ENCODE assay signal across 27 cellular contexts in the genomic region with DNA sequence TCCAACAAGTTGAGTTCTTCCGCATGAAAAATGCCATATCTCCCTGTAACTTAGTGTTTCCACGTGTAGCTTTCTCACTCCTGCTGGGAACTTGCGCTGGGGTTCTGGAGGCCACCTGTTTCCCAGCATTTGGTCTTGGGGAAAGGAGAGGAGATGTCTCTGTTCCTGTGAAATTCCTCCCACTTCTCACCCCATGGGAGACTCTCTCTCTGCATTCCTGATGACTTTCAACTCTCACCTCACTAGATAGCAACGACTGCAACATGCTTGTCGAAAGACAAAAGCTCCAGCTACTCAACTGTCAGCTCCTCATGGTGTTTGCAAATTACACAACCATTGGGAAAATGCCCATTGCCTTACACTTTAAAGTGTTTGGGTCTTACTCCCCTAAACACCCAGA.
"Had no signal": no experiment of that assay in that cellular context is flagged by ENCODE, and none has a peak within 500 bp of the region (broad histone marks: within the 10 kb centered on the region; RNA-seq: fewer than 3 reads in every experiment).

No MANE protein-coding gene starts in this region.

- DNase-seq: activated CD4-positive, alpha-beta memory T cell treated with anti-CD3 and anti-CD28 coated beads, Interleukin-2, amount 10 ng/mL, durations not matched to agents 7 days and 5 days; activated CD4-positive, alpha-beta T cell treated with anti-CD3 and anti-CD28 coated beads for 1 hour; activated CD4-positive, alpha-beta T cell treated with anti-CD3 and anti-CD28 coated beads for 4 hours; activated CD4-positive, alpha-beta T cell treated with anti-CD3 and anti-CD28 coated beads, Interleukin-2, amount 10 ng/mL, durations not matched to agents 7 days and 5 days; activated CD4-positive, alpha-beta T cell treated with anti-CD3 and anti-CD28 coated beads, Interleukin-2, amount 50 U/mL, for 4 hours; activated CD8-positive, alpha-beta memory T cell treated with anti-CD3 and anti-CD28 coated beads, Interleukin-2, amount 50 U/mL, for 48 hours; activated gamma-delta T cell; activated naive CD4-positive, alpha-beta T cell; activated naive CD4-positive, alpha-beta T cell treated with anti-CD3 and anti-CD28 coated beads, Interleukin-2, amount 10 ng/mL, durations not matched to agents 7 days and 5 days; activated naive CD8-positive, alpha-beta T cell treated with anti-CD3 and anti-CD28 coated beads, Interleukin-2, amount 10 ng/mL, durations not matched to agents 7 days and 5 days; activated T-cell treated with anti-CD3 and anti-CD28 coated beads for 4 hours; activated T-cell treated with anti-CD3 and anti-CD28 coated beads, Interleukin-2, amount 50 U/mL, for 24 hours; activated T-cell treated with anti-CD3 and anti-CD28 coated beads, Interleukin-2, amount 50 U/mL, for 72 hours; amniotic stem cell; brain microvascular endothelial cell; central memory CD4-positive, alpha-beta T cell; cerebellar nuclear complex; colonic mucosa; effector CD8-positive, alpha-beta T cell; foreskin fibroblast; head of caudate nucleus; T-helper 1 cell; T-helper 2 cell had no signal

- H3K4me1 ChIP-seq: colonic mucosa had no signal

- H3K27me3 ChIP-seq: brain microvascular endothelial cell, colonic mucosa had no signal

- H3K9me3 ChIP-seq: colonic mucosa had no signal

- H3K4me3 ChIP-seq: colonic mucosa had no signal

- H3K36me3 ChIP-seq: brain microvascular endothelial cell, colonic mucosa had no signal

- ATAC-seq: activated naive CD4-positive, alpha-beta T cell treated with anti-CD3 and anti-CD28 coated beads, Interleukin-2, amount 50 U/mL, for 72 hours; activated T-cell treated with anti-CD3 and anti-CD28 coated beads, Interleukin-2, amount 50 U/mL, for 72 hours; esophagus mucosa; WTC11 had no signal

- H3K27ac ChIP-seq: brain microvascular endothelial cell, colonic mucosa, VCaP had no signal
